Comparison of ENCODE assay signal across 8 cellular contexts in the genomic region with DNA sequence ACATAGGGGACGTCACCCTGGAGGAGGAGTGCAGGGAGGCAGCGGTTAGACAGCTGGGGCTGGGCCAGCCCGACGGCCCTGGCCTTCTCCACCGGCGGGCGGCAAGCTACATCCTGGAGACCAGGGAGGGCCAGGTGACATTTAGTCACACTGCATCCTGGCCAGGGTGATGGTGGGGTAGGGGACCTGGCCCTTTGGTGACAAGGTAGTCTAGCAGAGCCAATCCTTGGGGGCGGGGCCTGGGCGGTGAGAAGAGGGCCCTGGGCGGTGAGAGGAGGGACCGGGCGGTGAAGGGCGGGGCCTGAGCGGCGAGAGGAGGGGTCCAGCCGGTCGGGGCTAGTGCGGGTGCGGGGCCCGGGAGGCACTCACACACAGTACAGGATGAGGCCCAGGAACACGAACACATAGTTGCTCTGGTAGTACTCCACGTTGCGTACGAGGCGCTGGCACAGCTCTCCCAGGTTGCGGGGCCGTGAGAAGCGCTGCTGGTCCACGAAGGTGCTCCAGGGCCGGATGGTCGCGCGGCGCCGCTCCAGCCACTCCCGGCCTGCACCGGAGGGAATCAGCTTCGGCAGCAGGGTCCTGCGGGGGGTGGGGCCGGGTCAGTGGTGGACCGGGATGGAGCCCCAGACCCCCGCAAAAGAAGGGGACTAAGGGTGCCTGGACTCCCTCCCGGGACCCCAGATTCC. TPM values are rescaled to one million over a fixed set of nuclear protein-coding genes. Genes with fewer than 3 reads are reported as not detected.
A peak's percentile ranks its signal among the peaks of the same experiment; 100 is the strongest.
DNase-seq lines count a peak whose midpoint lies in the region; ATAC-seq and TF ChIP-seq lines count a peak whose summit lies in the region.

No MANE protein-coding gene starts in this region.

- no peaks in the 10 kb centered on the region for H3K36me3 Mint-ChIP-seq in activated CD4-positive, alpha-beta T cell treated with anti-CD3 and anti-CD28 coated beads for 36 hours (ENCODE audit: low read depth)
- peaks cover 6% of the 10 kb centered on the region for H3K36me3 Mint-ChIP-seq in chondrocyte (ENCODE audit: low read depth)

- POLR2A ChIA-PET in activated CD4-positive, alpha-beta T cell treated with anti-CD3 and anti-CD28 coated beads for 36 hours (lab: Charles Lee): interaction anchor here (1.0 to 1.6 kb wide), 4 partner anchors 13 to 99 kb away, joined by 3 to 6 read pairs (median 4); partner anchors contain the start of gene RPS19

- H3K9me3 Mint-ChIP-seq in activated CD4-positive, alpha-beta T cell treated with anti-CD3 and anti-CD28 coated beads for 36 hours (ENCODE audit: low read depth): no peaks in the 10 kb centered on the region
- no peaks in the 10 kb centered on the region for H3K9me3 Mint-ChIP-seq in chondrocyte (ENCODE audit: low read depth)

- no peak for TF ChIP-seq CTCF in chondrocyte (IDR thresholded peaks at IDR 0.05)

- DNase-seq in GDM1 (lab: John Stamatoyannopoulos, UW) (peak; percentile 24), NCI-H2196 treated with DMSO at 0.1 percent for 48 hours (lab: John Stamatoyannopoulos, UW; ENCODE audit: unreplicated experiment) (peak; percentile 43), chondrocyte (ENCODE audit: low spot score) (no peak), left colon (peak; percentile 95 to 97), inferior parietal cortex (ENCODE audit: extremely low spot score) (no peak)
- peak; percentile 94 for DNase-seq in activated CD4-positive, alpha-beta T cell treated with anti-CD3 and anti-CD28 coated beads for 36 hours
- peak; percentile 82 for DNase-seq in stimulated activated CD4-positive, alpha-beta T cell treated with anti-CD3 and anti-CD28 coated beads, Interleukin-1b, Interleukin-23, amount 100 ng/mL, for 48 hours

- CTCF ChIA-PET in activated CD4-positive, alpha-beta T cell treated with anti-CD3 and anti-CD28 coated beads for 36 hours (lab: Charles Lee): interaction anchor here (0.6 to 3.7 kb wide), 13 partner anchors 12 to 199 kb away, joined by 3 to 14 read pairs (median 6); partner anchors contain the start of gene RPS19

- H3K27me3 Mint-ChIP-seq in activated CD4-positive, alpha-beta T cell treated with anti-CD3 and anti-CD28 coated beads for 36 hours: no peaks in the 10 kb centered on the region
- no peaks in the 10 kb centered on the region for H3K27me3 Mint-ChIP-seq in chondrocyte (ENCODE audit: low read depth)

- H3K4me3 Mint-ChIP-seq in activated CD4-positive, alpha-beta T cell treated with anti-CD3 and anti-CD28 coated beads for 36 hours: peak overlapping the region; percentile 81
- peak overlapping the region; percentile 79 for H3K4me3 Mint-ChIP-seq in chondrocyte (ENCODE audit: unreplicated experiment)

- ATAC-seq in HG02759 (IDR thresholded peaks at IDR 0.05; ENCODE audit: unreplicated experiment): peak; percentile 46
- ATAC-seq in activated CD4-positive, alpha-beta T cell treated with anti-CD3 and anti-CD28 coated beads for 36 hours: peak; percentile 77
- ATAC-seq in left colon: peak; percentile 72

- H3K4me1 Mint-ChIP-seq in activated CD4-positive, alpha-beta T cell treated with anti-CD3 and anti-CD28 coated beads for 36 hours: peaks cover 16% of the 10 kb centered on the region
- peaks cover 21% of the 10 kb centered on the region for H3K4me1 Mint-ChIP-seq in chondrocyte (ENCODE audit: low read depth)

- peak overlapping the region; percentile 73 for H3K27ac Mint-ChIP-seq in activated CD4-positive, alpha-beta T cell treated with anti-CD3 and anti-CD28 coated beads for 36 hours
- H3K27ac Mint-ChIP-seq in chondrocyte (ENCODE audit: unreplicated experiment): peak overlapping the region; percentile 98

- intact Hi-C loops in activated CD4-positive, alpha-beta T cell treated with anti-CD3 and anti-CD28 coated beads for 36 hours (cut with DNase I, micrococcal nuclease): loop anchor here (1.0 to 5.0 kb wide), 14 partner anchors 13 to 1794 kb away; partner anchors contain the start of genes ATP1A3 (in 1 of the 2), BCKDHA (in 1 of the 2), DEDD2 (in 1 of the 2) and EXOSC5 (in 1 of the 2)
- intact Hi-C loops in left colon (cut with DNase I, micrococcal nuclease): loop anchor here in 1 of 2 donors (10.0 kb wide), 1 partner anchor 84 kb away; the partner anchor contains the start of gene CD79A

RNA-seq across cellular contexts. Expression of gene RABAC1, which starts 0.6 kb away (rescaled TPM):
- 10 to 100 TPM; 35.3 to 49.7 TPM for total RNA-seq in activated CD4-positive, alpha-beta T cell treated with anti-CD3 and anti-CD28 coated beads for 36 hours
- total RNA-seq in chondrocyte: 282 to 302 TPM (median 295 TPM) in 3 replicates
- 100 to 1,000 TPM; 177 to 196 TPM for total RNA-seq in left colon

RNA-seq across cellular contexts. Expression of gene ERFL, which starts 30.3 kb away (rescaled TPM):
- total RNA-seq in activated CD4-positive, alpha-beta T cell treated with anti-CD3 and anti-CD28 coated beads for 36 hours: 1 to 10 TPM; 1.7 to 1.9 TPM
- total RNA-seq in chondrocyte (0.27 to 0.44 TPM (median 0.35 TPM) in 3 replicates), left colon (1 to 10 TPM; 1.1 to 1.7 TPM)

RNA-seq across cellular contexts. Expression of gene ATP1A3, which starts 35.5 kb away (rescaled TPM):
- 1 to 10 TPM; 1.8 TPM for total RNA-seq in activated CD4-positive, alpha-beta T cell treated with anti-CD3 and anti-CD28 coated beads for 36 hours
- 0.10 to 0.85 TPM (median 0.64 TPM) in 3 replicates for total RNA-seq in chondrocyte
- 1 to 10 TPM; 1.2 to 1.6 TPM for total RNA-seq in left colon

Comparison
In these comparisons a context has a peak if more than half of its experiments do, and no peak if none do; other contexts are left out.
1. DNase-seq: peak in GDM1 (single experiment), NCI-H2196 treated with DMSO at 0.1 percent for 48 hours (single experiment), activated CD4-positive, alpha-beta T cell treated with anti-CD3 and anti-CD28 coated beads for 36 hours (single experiment), left colon (2 of 2) and stimulated activated CD4-positive, alpha-beta T cell treated with anti-CD3 and anti-CD28 coated beads, Interleukin-1b, Interleukin-23, amount 100 ng/mL, for 48 hours (single experiment); none in chondrocyte (single experiment) and inferior parietal cortex (single experiment).
2. Peak in every context shown above with its lines, with median percentiles within 50 percentile points of each other: ATAC-seq.